18 cellular contexts compared by ENCODE assay signal in genomic region chr9:129463477-129463876, GRCh38.
DNase-seq lines count a peak whose midpoint lies in the region; ATAC-seq, FAIRE-seq and TF ChIP-seq lines count a peak whose summit lies in the region.
"Had no signal": no experiment of that assay in that cellular context is flagged by ENCODE, and none has a peak within 500 bp of the region (broad histone marks: within the 10 kb centered on the region; RNA-seq: fewer than 3 reads in every experiment).

No MANE protein-coding gene starts in this region.

- POLR2A ChIA-PET in A549 (lab: Yijun Ruan, JAX) (interaction anchor here (1.0 to 1.5 kb wide), 2 partner anchors 20 to 33 kb away, joined by 3 read pairs; no protein-coding TSS in a partner anchor), IMR-90 (lab: Charles Lee; ENCODE audit: unreplicated experiment) (interaction anchor here (0.6 kb wide), 1 partner anchor 28 kb away, joined by 3 read pairs; no protein-coding TSS in a partner anchor), H1 (lab: Charles Lee; ENCODE audit: partially characterized antibody) (interaction anchor here (1.1 to 1.7 kb wide), 3 partner anchors 14 to 142 kb away, joined by 4 to 7 read pairs (median 4); no protein-coding TSS in a partner anchor)

- H2BK5ac ChIP-seq in IMR-90 (ENCODE audit: low read depth, low read length, poor library complexity, severe bottlenecking) (no peak overlapping the region), H1 (ENCODE audit: low read depth, low read length) (no peak overlapping the region), trophoblast cell (ENCODE audit: low read depth, low read length, poor library complexity) (no peak overlapping the region)

- FAIRE-seq in A549 (lab: Jason Lieb, UNC) (no peak), H1 (lab: Jason Lieb, UNC) (no peak)
- FAIRE-seq: A204.1 had no signal

- no peak for DNase-seq in A549 (ENCODE audit: low read depth in 1 of 2, low spot score in 1 of 2)
- DNase-seq in IMR-90, result no peak
- DNase-seq in H1 (ENCODE audit: low read depth in 1 of 2, low spot score in 2 of 2), result no peak
- DNase-seq in trophoblast cell, result no peak
- no peak for DNase-seq in natural killer cell treated with Interleukin-12 subunit alpha and Interleukin-12 subunit beta and Interleukin-15 and Interleukin-18, amount 100 ng/mL, for 72 hours (ENCODE audit: low spot score)
- DNase-seq: COR-L47, DMS153, HCEC 1CT, KBM-7, NCI-H1436, NCI-H2029 treated with DMSO at 0.1 percent for 48 hours, NCI-H510A treated with DMSO at 0.1 percent for 48 hours, NCI-H82, PC-9 had no signal

- no peak overlapping the region; the same call in 1 of the 2 replicates for H3K14ac ChIP-seq in IMR-90 (replicated peaks; ENCODE audit: low read depth, low read length)
- no peak overlapping the region for H3K14ac ChIP-seq in H1 (ENCODE audit: insufficient read length)
- H3K14ac ChIP-seq in trophoblast cell (ENCODE audit: low read length), result peak overlapping the region; percentile 59

- in situ Hi-C loops in IMR-90 (cut with MboI; ENCODE audit: low sequenced_read_pairs), result no loop called here

- H3K79me1 ChIP-seq in IMR-90 (ENCODE audit: low read depth in 1 of 2, low read length in 2 of 2) (peaks cover 3 to 9% of the 10 kb centered on the region in 2 experiments; a peak in 2 of 4 replicates), H1 (ENCODE audit: low read depth, low read length) (no peaks in the 10 kb centered on the region), trophoblast cell (ENCODE audit: low read length) (peaks cover 44% of the 10 kb centered on the region)

- H3K18ac ChIP-seq in IMR-90 (ENCODE audit: low read depth, low read length), result no peak overlapping the region; the same call in 1 of the 2 replicates
- H3K18ac ChIP-seq in H1 (ENCODE audit: extremely low read depth, low read length), result no peak overlapping the region; the same call in 1 of the 2 replicates
- peak overlapping the region; percentile 76 for H3K18ac ChIP-seq in trophoblast cell (ENCODE audit: low read length)

- peak overlapping the region; percentile 24 for H2AK9ac ChIP-seq in IMR-90 (replicated peaks; ENCODE audit: low read depth, low read length, poor library complexity)

- CTCF ChIA-PET in A549 (lab: Yijun Ruan, JAX), result interaction anchor here (0.6 to 3.2 kb wide), 7 partner anchors 19 to 325 kb away, joined by 3 to 15 read pairs (median 4); no protein-coding TSS in a partner anchor
- CTCF ChIA-PET in IMR-90 (lab: Yijun Ruan, JAX), result no interaction called here
- CTCF ChIA-PET in H1 (lab: Charles Lee; ENCODE audit: partially characterized antibody), result interaction anchor here (0.7 to 2.0 kb wide), 10 partner anchors 11 to 291 kb away, joined by 3 to 6 read pairs (median 3); no protein-coding TSS in a partner anchor

- H3K27me3 ChIP-seq in IMR-90 (ENCODE audit: control insufficient read depth, insufficient read depth, low read length) (no peaks in the 10 kb centered on the region), H1 (replicated peaks in 1 of 4; ENCODE audit: control insufficient read depth in 3 of 4, extremely low read depth in 1 of 4, insufficient read depth in 3 of 4, low read length in 3 of 4) (peaks cover 0 to 16% (median 8%) of the 10 kb centered on the region in 4 experiments; a peak in 5 of 7 replicates), trophoblast cell (ENCODE audit: insufficient read depth, low read length) (no peaks in the 10 kb centered on the region)

- H3K36me3 ChIP-seq in IMR-90 (ENCODE audit: control insufficient read depth, insufficient read depth, low read length) (no peaks in the 10 kb centered on the region), H1 (ENCODE audit: control insufficient read depth in 2 of 4, insufficient read depth in 4 of 4, low read length in 3 of 4) (no peaks in the 10 kb centered on the region), trophoblast cell (ENCODE audit: control insufficient read depth in 1 of 2, insufficient read depth in 2 of 2, low read length in 2 of 2) (no peaks in the 10 kb centered on the region)

- TF ChIP-seq POLR2A in A549 (IDR thresholded peaks at IDR 0.05; ENCODE audit: low read length), result no peak
- TF ChIP-seq POLR2A in IMR-90 (IDR thresholded peaks at IDR 0.05; ENCODE audit: low read depth, low read length), result no peak
- no peak for TF ChIP-seq POLR2A in H1 (IDR thresholded peaks at IDR 0.05; ENCODE audit: control extremely low read depth in 1 of 2, low read depth in 2 of 2, low read length in 2 of 2)

- H3K56ac ChIP-seq in IMR-90 (ENCODE audit: extremely low read depth, insufficient read depth, low read length), result no peak overlapping the region
- H3K56ac ChIP-seq in H1 (replicated peaks; ENCODE audit: insufficient read length, low read depth, low read length), result no peak overlapping the region

- H3K23ac ChIP-seq in IMR-90 (ENCODE audit: low read depth, low read length) (no peak overlapping the region), H1 (ENCODE audit: insufficient read length) (no peak overlapping the region), trophoblast cell (ENCODE audit: low read length) (no peak overlapping the region)

- H4K5ac ChIP-seq in IMR-90 (ENCODE audit: low read depth, low read length), result no peak overlapping the region
- no peak overlapping the region for H4K5ac ChIP-seq in H1 (ENCODE audit: insufficient read length, low read depth, low read length)

- H2BK20ac ChIP-seq in IMR-90 (ENCODE audit: low read depth, low read length) (peak overlapping the region; percentile 53; the same call in 1 of the 2 replicates), H1 (ENCODE audit: low read length) (no peak overlapping the region; the same call in 1 of the 2 replicates)

- H2AK5ac ChIP-seq in IMR-90 (ENCODE audit: low read depth, low read length) (peak overlapping the region; percentile 71), H1 (ENCODE audit: low read depth, low read length) (no peak overlapping the region; the same call in 1 of the 2 replicates), trophoblast cell (ENCODE audit: low read length) (peak overlapping the region; percentile 88)

- peaks cover 4% of the 10 kb centered on the region; the same call in 1 of the 2 replicates for H3K23me2 ChIP-seq in H1 (ENCODE audit: low read depth, low read length)

- H3K4me1 ChIP-seq in A549 (peaks cover 60% of the 10 kb centered on the region), IMR-90 (ENCODE audit: control insufficient read depth, insufficient read depth, low read length) (peaks cover 35% of the 10 kb centered on the region), H1 (replicated peaks in 1 of 4; ENCODE audit: control insufficient read depth in 3 of 4, insufficient read depth in 4 of 4, low read length in 3 of 4) (peaks cover 3 to 20% (median 17%) of the 10 kb centered on the region in 4 experiments), trophoblast cell (ENCODE audit: control insufficient read depth in 1 of 2, insufficient read depth in 2 of 2, low read length in 2 of 2) (peaks cover 39 to 40% of the 10 kb centered on the region in 2 experiments)

- ATAC-seq in A549, result no peak
- no peak for ATAC-seq in IMR-90 (ENCODE audit: low read depth)
- no peak for ATAC-seq in HG03095 (IDR thresholded peaks at IDR 0.05; ENCODE audit: unreplicated experiment)
- ATAC-seq in natural killer cell treated with Interleukin-12 subunit alpha and Interleukin-12 subunit beta and Interleukin-15 and Interleukin-18, amount 100 ng/mL, for 72 hours, result no peak
- no peak for ATAC-seq in GM18511 (IDR thresholded peaks at IDR 0.05; ENCODE audit: unreplicated experiment)

- H2AFZ ChIP-seq in IMR-90 (replicated peaks; ENCODE audit: low read length, poor library complexity) (no peak overlapping the region), H1 (ENCODE audit: low read length) (no peak overlapping the region), trophoblast cell (ENCODE audit: insufficient read depth, low read length, poor library complexity) (no peak overlapping the region)
- H2AFZ ChIP-seq: PC-9 had no signal

- H3K27ac ChIP-seq in A549 (peak overlapping the region; percentile 26 to 98; a peak in 5 of 6 replicates), IMR-90 (ENCODE audit: insufficient read depth, low read length) (no peak overlapping the region), H1 (ENCODE audit: low read depth, low read length) (no peak overlapping the region), trophoblast cell (ENCODE audit: low read depth, low read length) (no peak overlapping the region)
- H3K27ac ChIP-seq: PC-9 had no signal

- peaks cover 6% of the 10 kb centered on the region for H3K9me1 ChIP-seq in IMR-90 (ENCODE audit: insufficient read depth, low read length)

- H4K91ac ChIP-seq in IMR-90 (ENCODE audit: insufficient read depth, low read depth, low read length) (peak overlapping the region; percentile 50; the same call in 1 of the 2 replicates), H1 (replicated peaks; ENCODE audit: insufficient read length, low read length) (no peak overlapping the region), trophoblast cell (ENCODE audit: low read depth, low read length) (peak overlapping the region; percentile 53)

- H3K9ac ChIP-seq in IMR-90 (ENCODE audit: low read depth, low read length) (no peak overlapping the region), H1 (replicated peaks in 1 of 4; ENCODE audit: extremely low read depth in 1 of 4, low read depth in 3 of 4, low read length in 3 of 4) (no peak overlapping the region), trophoblast cell (ENCODE audit: low read length) (no peak overlapping the region)

- no peak overlapping the region for H3K4me3 Mint-ChIP-seq in natural killer cell treated with Interleukin-12 subunit alpha and Interleukin-12 subunit beta and Interleukin-15 and Interleukin-18, amount 100 ng/mL, for 72 hours
- H3K4me3 Mint-ChIP-seq: CD14-positive monocyte had no signal

- no peak overlapping the region for H3K27ac Mint-ChIP-seq in natural killer cell treated with Interleukin-12 subunit alpha and Interleukin-12 subunit beta and Interleukin-15 and Interleukin-18, amount 100 ng/mL, for 72 hours

- H3K4ac ChIP-seq in IMR-90 (ENCODE audit: low read depth, low read length) (peak overlapping the region; percentile 48), H1 (replicated peaks; ENCODE audit: insufficient read length, low read depth, low read length) (no peak overlapping the region), trophoblast cell (ENCODE audit: low read depth, low read length) (no peak overlapping the region)

- no peak for TF ChIP-seq CTCF in A549 (IDR thresholded peaks at IDR 0.05)
- TF ChIP-seq CTCF in IMR-90 (conservative IDR thresholded peaks at IDR 0.05; ENCODE audit: low read depth, low read length), result no peak
- TF ChIP-seq CTCF in H1 (IDR thresholded peaks at IDR 0.05; ENCODE audit: control extremely low read depth in 1 of 3, insufficient read depth in 1 of 3, low read depth in 1 of 3, low read length in 3 of 3), result no peak

- H3K79me2 ChIP-seq in H1 (ENCODE audit: control insufficient read depth in 1 of 2, insufficient read depth in 2 of 2, low read length in 2 of 2), result no peaks in the 10 kb centered on the region
- peaks cover 8% of the 10 kb centered on the region for H3K79me2 ChIP-seq in trophoblast cell (ENCODE audit: control insufficient read depth, insufficient read depth, low read length, poor library complexity)

- no peaks in the 10 kb centered on the region for H3K9me3 ChIP-seq in A549
- no peaks in the 10 kb centered on the region for H3K9me3 ChIP-seq in IMR-90 (ENCODE audit: control insufficient read depth, insufficient read depth, low read length)
- H3K9me3 ChIP-seq in H1 (ENCODE audit: insufficient read depth in 2 of 2, low read depth in 1 of 2, low read length in 1 of 2), result no peaks in the 10 kb centered on the region
- H3K9me3 ChIP-seq in trophoblast cell (ENCODE audit: insufficient read depth, low read depth, low read length), result peaks cover 2% of the 10 kb centered on the region

- H3K36me3 Mint-ChIP-seq in natural killer cell treated with Interleukin-12 subunit alpha and Interleukin-12 subunit beta and Interleukin-15 and Interleukin-18, amount 100 ng/mL, for 72 hours, result no peaks in the 10 kb centered on the region
- H3K36me3 Mint-ChIP-seq: CD14-positive monocyte had no signal

- H4K20me1 ChIP-seq in IMR-90 (ENCODE audit: insufficient read depth, low read length) (no peaks in the 10 kb centered on the region), H1 (replicated peaks in 1 of 2; ENCODE audit: control insufficient read depth in 1 of 2, insufficient read depth in 2 of 2, low read length in 2 of 2) (peaks cover 0 to 2% of the 10 kb centered on the region in 2 experiments)

- H2BK12ac ChIP-seq in H1 (ENCODE audit: low read depth, low read length) (peak overlapping the region; percentile 84; the same call in 1 of the 2 replicates), trophoblast cell (ENCODE audit: low read length) (peak overlapping the region; percentile 78)

- dilution Hi-C loops in IMR-90 (cut with HindIII; ENCODE audit: low sequenced_read_pairs, unreplicated experiment), result no loop called here

- peaks cover 6 to 15% of the 10 kb centered on the region in 2 donors for H3K4me1 Mint-ChIP-seq in natural killer cell treated with Interleukin-12 subunit alpha and Interleukin-12 subunit beta and Interleukin-15 and Interleukin-18, amount 100 ng/mL, for 72 hours (ENCODE audit: low read depth in 2 of 2)

- no peaks in the 10 kb centered on the region for H3K9me3 Mint-ChIP-seq in natural killer cell treated with Interleukin-12 subunit alpha and Interleukin-12 subunit beta and Interleukin-15 and Interleukin-18, amount 100 ng/mL, for 72 hours

- TF ChIP-seq EP300 in A549 (IDR thresholded peaks at IDR 0.05), result no peak
- TF ChIP-seq EP300 in H1 (IDR thresholded peaks at IDR 0.05; ENCODE audit: borderline replicate concordance in 1 of 2, low read depth in 2 of 2, low read length in 2 of 2), result no peak

- H3K4me3 ChIP-seq in A549 (no peak overlapping the region), IMR-90 (ENCODE audit: insufficient read depth, low read depth, low read length) (no peak overlapping the region), H1 (ENCODE audit: extremely low read depth in 1 of 4, insufficient read depth in 2 of 4, low read depth in 3 of 4, low read length in 4 of 4) (no peak overlapping the region), trophoblast cell (ENCODE audit: low read depth, low read length) (no peak overlapping the region)
- H3K4me3 ChIP-seq: PC-9 had no signal

- H2BK15ac ChIP-seq in IMR-90 (ENCODE audit: low read depth, low read length) (peak overlapping the region; percentile 21; the same call in 1 of the 3 replicates), H1 (ENCODE audit: low read length) (peak overlapping the region; percentile 53)

- TF ChIP-seq RAD21 in A549 (conservative IDR thresholded peaks at IDR 0.05 in 1 of 2, IDR thresholded peaks at IDR 0.05 in 1 of 2) (no peak), IMR-90 (IDR thresholded peaks at IDR 0.05; ENCODE audit: low read length) (no peak), H1 (IDR thresholded peaks at IDR 0.05 in 1 of 2, conservative IDR thresholded peaks at IDR 0.05 in 1 of 2; ENCODE audit: low read depth in 2 of 2, low read length in 2 of 2) (no peak)

- H3K27me3 Mint-ChIP-seq in natural killer cell treated with Interleukin-12 subunit alpha and Interleukin-12 subunit beta and Interleukin-15 and Interleukin-18, amount 100 ng/mL, for 72 hours, result no peaks in the 10 kb centered on the region

- H4K8ac ChIP-seq in IMR-90 (ENCODE audit: low read depth in 2 of 2, low read length in 2 of 2), result peak overlapping the region in 1 of 2 experiments; percentile 21; a peak in 1 of 4 replicates
- H4K8ac ChIP-seq in H1 (ENCODE audit: extremely low read depth, insufficient read depth, low read length), result no peak overlapping the region
- H4K8ac ChIP-seq in trophoblast cell (ENCODE audit: low read depth, low read length), result peak overlapping the region; percentile 59

- BruUV-seq in IMR-90 (replicated peaks; lab: Mats Ljungman, UMichigan), result no TSS peak

- H2BK120ac ChIP-seq in IMR-90 (ENCODE audit: low read depth, low read length), result peak overlapping the region; percentile 40
- H2BK120ac ChIP-seq in H1 (replicated peaks; ENCODE audit: low read depth, low read length), result no peak overlapping the region
- peak overlapping the region; percentile 29 for H2BK120ac ChIP-seq in trophoblast cell (ENCODE audit: insufficient read depth, low read length, poor library complexity)

- H3K4me2 ChIP-seq in A549 (no peak overlapping the region), IMR-90 (ENCODE audit: low read depth, low read length) (no peak overlapping the region), H1 (ENCODE audit: insufficient read depth in 1 of 2, low read depth in 2 of 2, low read length in 2 of 2) (no peak overlapping the region), trophoblast cell (ENCODE audit: low read length) (no peak overlapping the region)
- H3K4me2 ChIP-seq: PC-9 had no signal

- WGBS in A549 (ENCODE audit: missing lambda C conversion rate), result 86% methylated on average over 10 of the region's 10 CpGs
- 79% methylated on average over 3 of the region's 10 CpGs; no CpG with 5 or more reads in 1 of the 2 experiments for WGBS in IMR-90 (ENCODE audit: extremely low coverage in 2 of 2, insufficient read length in 1 of 2), 2 experiments
- WGBS in H1 (ENCODE audit: extremely low coverage in 1 of 2, insufficient coverage in 1 of 2, insufficient read length in 1 of 2, insufficient replicate concordance in 2 of 2, low coverage in 1 of 2, low lambda C conversion rate in 2 of 2, missing lambda C conversion rate in 1 of 2), 2 experiments, result 88% methylated on average over 7 of the region's 10 CpGs; no CpG with 5 or more reads in 1 of the 2 experiments
- WGBS in trophoblast cell (ENCODE audit: extremely low coverage, insufficient coverage, insufficient read length), result no CpG with 5 or more reads among the region's 10 CpGs

- H4K12ac ChIP-seq in trophoblast cell (ENCODE audit: low read depth, low read length), result no peak overlapping the region

- intact Hi-C loops in IMR-90 (cut with micrococcal nuclease), result no loop called here

Comparison
In these comparisons a context has a peak if more than half of its experiments do, and no peak if none do; other contexts are left out.
1. H3K27ac ChIP-seq: peak in A549 (2 of 2); none in IMR-90 (single experiment), H1 (single experiment) and trophoblast cell (single experiment).